Comparison of ENCODE assay signal across 14 cellular contexts in genomic region chr1:220526294-220526693, GRCh38. TPM values are rescaled to one million over a fixed set of nuclear protein-coding genes. Genes with fewer than 3 reads are reported as not detected.
DNase-seq lines count a peak whose midpoint lies in the region; ATAC-seq, FAIRE-seq and TF ChIP-seq lines count a peak whose summit lies in the region.
"Had no signal": no experiment of that assay in that cellular context is flagged by ENCODE, and none has a peak within 500 bp of the region (broad histone marks: within the 10 kb centered on the region; RNA-seq: fewer than 3 reads in every experiment).

No MANE protein-coding gene starts in this region.

- no peak for FAIRE-seq in HepG2 (lab: Jason Lieb, UNC)

- no peaks in the 10 kb centered on the region for H3K36me3 ChIP-seq in HepG2 (replicated peaks in 1 of 2; ENCODE audit: control insufficient read depth in 1 of 2, insufficient read depth in 2 of 2, low read length in 2 of 2)
- no peaks in the 10 kb centered on the region for H3K36me3 ChIP-seq in right lobe of liver
- no peaks in the 10 kb centered on the region for H3K36me3 ChIP-seq in testis (ENCODE audit: low read depth, missing control alignments)
- H3K36me3 ChIP-seq in esophagus squamous epithelium = no peaks in the 10 kb centered on the region
- H3K36me3 ChIP-seq: neutrophil, vagina had no signal

- TF ChIP-seq CTCF in HepG2 (CRISPR knock-in tag; IDR thresholded peaks at IDR 0.05) (no peak), right lobe of liver (IDR thresholded peaks at IDR 0.05) (no peak), VCaP (conservative IDR thresholded peaks at IDR 0.05) (peak; percentile 19; the same call in 1 of the 2 replicates), omental fat pad (IDR thresholded peaks at IDR 0.05) (no peak), testis (IDR thresholded peaks at IDR 0.05) (no peak), esophagus squamous epithelium (IDR thresholded peaks at IDR 0.05) (no peak)

- no peak overlapping the region for H2AFZ ChIP-seq in HepG2 (ENCODE audit: low read length)

- no peak overlapping the region for H3K4me3 ChIP-seq in HepG2 (replicated peaks in 1 of 3; ENCODE audit: insufficient read depth in 1 of 3, low read depth in 2 of 3, low read length in 3 of 3)
- H3K4me3 ChIP-seq in right lobe of liver = no peak overlapping the region
- H3K4me3 ChIP-seq in testis = no peak overlapping the region
- H3K4me3 ChIP-seq in esophagus squamous epithelium = no peak overlapping the region

- peak; percentile 10 for DNase-seq in HepG2 (ENCODE audit: low spot score)
- DNase-seq in right lobe of liver = no peak
- peak; percentile 6 for DNase-seq in germinal center (ENCODE audit: low spot score)
- no peak for DNase-seq in omental fat pad (ENCODE audit: low spot score)
- no peak for DNase-seq in testis
- no peak for DNase-seq in esophagus squamous epithelium (lab: John Stamatoyannopoulos, UW)
- no peak for DNase-seq in SKM-1 (lab: John Stamatoyannopoulos, UW; ENCODE audit: unreplicated experiment)
- DNase-seq: activated CD4-positive, alpha-beta memory T cell treated with anti-CD3 and anti-CD28 coated beads for 36 hours; left cardiac atrium; NCI-H526; T-helper 1 cell had no signal

- no peak overlapping the region for H3K9ac ChIP-seq in HepG2 (ENCODE audit: insufficient read depth, low read depth, low read length)

- peaks cover 5 to 39% of the 10 kb centered on the region in 2 experiments; a peak in 4 of 5 replicates for H3K27me3 ChIP-seq in HepG2 (ENCODE audit: control insufficient read depth in 1 of 2, insufficient read depth in 2 of 2, low read length in 2 of 2)
- H3K27me3 ChIP-seq in right lobe of liver = peaks cover 0 to 6% of the 10 kb centered on the region in 2 donors
- no peaks in the 10 kb centered on the region for H3K27me3 ChIP-seq in testis
- peaks cover 0 to 12% (median 0%) of the 10 kb centered on the region in 4 donors for H3K27me3 ChIP-seq in esophagus squamous epithelium
- H3K27me3 ChIP-seq: vagina had no signal

- TF ChIP-seq POLR2A in HepG2 (IDR thresholded peaks at IDR 0.05; ENCODE audit: insufficient read depth in 1 of 2, low read depth in 2 of 2, low read length in 2 of 2) (no peak), right lobe of liver (IDR thresholded peaks at IDR 0.05) (no peak), testis (IDR thresholded peaks at IDR 0.05) (no peak), esophagus squamous epithelium (IDR thresholded peaks at IDR 0.05) (no peak)

- H3K4me2 ChIP-seq in HepG2 (ENCODE audit: low read depth, low read length) = no peak overlapping the region

- no TSS peak for BruUV-seq in HepG2 (replicated peaks; lab: Mats Ljungman, UMichigan)

- no peak overlapping the region for H3K27ac ChIP-seq in HepG2 (ENCODE audit: extremely low read length, insufficient read depth, low read length)
- no peak overlapping the region for H3K27ac ChIP-seq in right lobe of liver
- H3K27ac ChIP-seq in VCaP = peak overlapping the region; percentile 95
- no peak overlapping the region for H3K27ac ChIP-seq in testis
- no peak overlapping the region for H3K27ac ChIP-seq in esophagus squamous epithelium
- H3K27ac ChIP-seq: neutrophil had no signal

- WGBS in HepG2 (ENCODE audit: low lambda C conversion rate) = 25% methylated on average over 6 of the region's 7 CpGs
- WGBS in right lobe of liver (ENCODE audit: insufficient coverage, low coverage, low lambda C conversion rate, missing lambda C conversion rate) = 40% methylated on average over 6 of the region's 7 CpGs
- 32 to 46% methylated on average over 7 of the region's 7 CpGs for WGBS in testis, 2 donors
- 54 to 74% methylated on average over 5 to 7 of the region's 7 CpGs for WGBS in esophagus squamous epithelium, 2 donors

- no peaks in the 10 kb centered on the region for H3K79me2 ChIP-seq in HepG2 (ENCODE audit: insufficient read depth, low read length)

- in situ Hi-C loops in HepG2 (cut with HindIII; ENCODE audit: extremely low pct_ligation_motif_present, low pct_unique_long_range_greater_than_20kb) = loop anchor here (25.0 kb wide), 1 partner anchor 261 kb away; the partner anchor contains the start of gene MTARC1

- H3K9me3 ChIP-seq in HepG2 (ENCODE audit: low read length) = no peaks in the 10 kb centered on the region
- no peaks in the 10 kb centered on the region for H3K9me3 ChIP-seq in right lobe of liver
- H3K9me3 ChIP-seq in testis = no peaks in the 10 kb centered on the region
- no peaks in the 10 kb centered on the region for H3K9me3 ChIP-seq in esophagus squamous epithelium
- H3K9me3 ChIP-seq: neutrophil, vagina had no signal

- intact Hi-C loops in HepG2 (cut with micrococcal nuclease; ENCODE audit: unreplicated experiment) = loop anchor here (5.0 kb wide), 1 partner anchor 309 kb away; no protein-coding TSS in a partner anchor
- intact Hi-C loops in right lobe of liver (cut with DNase I) = no loop called here
- intact Hi-C loops in testis (cut with DNase I; ENCODE audit: low total_unique reads) = no loop called here
- intact Hi-C loops in esophagus squamous epithelium (cut with DNase I) = no loop called here

- no peak for TF ChIP-seq RAD21 in HepG2 (CRISPR knock-in tag; IDR thresholded peaks at IDR 0.05)

- CTCF ChIA-PET in HepG2 (lab: Yijun Ruan, JAX; ENCODE audit: low intra/inter-chr PET ratio, low total read pairs) = no interaction called here

- ATAC-seq in HepG2 (peak; percentile 68), right lobe of liver (no peak), omental fat pad (ENCODE audit: low FRiP score) (no peak)
- ATAC-seq: left cardiac atrium had no signal

- POLR2A ChIA-PET in HepG2 (lab: Yijun Ruan, JAX) = no interaction called here

- H4K20me1 ChIP-seq in HepG2 (ENCODE audit: insufficient read depth, low read length) = no peaks in the 10 kb centered on the region

- H3K4me1 ChIP-seq in HepG2 (ENCODE audit: insufficient read depth, low read length) = peaks cover 7% of the 10 kb centered on the region
- peaks cover 0 to 7% (median 0%) of the 10 kb centered on the region in 4 donors for H3K4me1 ChIP-seq in right lobe of liver
- H3K4me1 ChIP-seq in testis = peaks cover 6% of the 10 kb centered on the region
- H3K4me1 ChIP-seq in esophagus squamous epithelium = peaks cover 0 to 55% (median 10%) of the 10 kb centered on the region in 3 donors

- TF ChIP-seq EP300 in HepG2 (IDR thresholded peaks at IDR 0.05; ENCODE audit: low read depth in 2 of 2, low read length in 2 of 2) (no peak), HepG2 (CRISPR knock-in tag; IDR thresholded peaks at IDR 0.05; ENCODE audit: borderline replicate concordance) (no peak)

TF ChIP-seq in HepG2, 621 proteins besides CTCF, POLR2A, EP300 and RAD21:
- TF ChIP-seq ZMAT3 (CRISPR knock-in tag; conservative IDR thresholded peaks at IDR 0.05) = no peak
- TF ChIP-seq CEBPG (CRISPR knock-in tag; IDR thresholded peaks at IDR 0.05) = peak; percentile 36; the same call in 1 of the 2 replicates
- TF ChIP-seq CEBPB (IDR thresholded peaks at IDR 0.05; ENCODE audit: borderline replicate concordance, low read depth, low read length) = peak; percentile 59; the same call in 1 of the 2 replicates
TF ChIP-seq in HepG2: peak in this region for 2.

RNA-seq across cellular contexts. Expression of gene MARK1, which starts 1.6 kb away (rescaled TPM):
- not detected in 2 replicates for total RNA-seq in HepG2 (2016; rRNA removed; fragmentation: Illumina TruSeq; extraction: Trizol)
- not detected in 2 replicates for total RNA-seq in HepG2 (2016; cell fraction: cytosol; rRNA removed; fragmentation: Illumina TruSeq; extraction: Trizol; ENCODE audit: low read depth)
- not detected in 2 replicates for total RNA-seq in HepG2 (2016; cell fraction: insoluble cytoplasmic fraction; rRNA removed; fragmentation: Illumina TruSeq; extraction: Trizol)
- not detected in 2 replicates for total RNA-seq in HepG2 (2016; cell fraction: membrane; rRNA removed; fragmentation: Illumina TruSeq; extraction: Trizol)
- not detected in 2 replicates for total RNA-seq in HepG2 (2016; cell fraction: nucleus; rRNA removed; fragmentation: Illumina TruSeq; extraction: Trizol)
- not detected in 2 replicates for polyA plus RNA-seq in HepG2 (2011; rRNA removed)
- polyA plus RNA-seq in HepG2 (2011; cell fraction: cytosol; rRNA removed) = not detected in 2 replicates
- not detected in 2 replicates for polyA plus RNA-seq in HepG2 (2011; cell fraction: nucleus; rRNA removed)
- polyA plus RNA-seq in HepG2 (2012) = not detected in 2 replicates
- polyA plus RNA-seq in HepG2 (2016; cell fraction: cytosol; fragmentation: Illumina TruSeq; extraction: Trizol; ENCODE audit: low read depth) = not detected in 2 replicates
- polyA plus RNA-seq in HepG2 (2016; cell fraction: insoluble cytoplasmic fraction; fragmentation: Illumina TruSeq; extraction: Trizol; ENCODE audit: low read depth) = not detected in 2 replicates
- polyA plus RNA-seq in HepG2 (2016; cell fraction: membrane; fragmentation: Illumina TruSeq; extraction: Trizol; ENCODE audit: low read depth) = not detected in 2 replicates
- not detected in 2 replicates for polyA plus RNA-seq in HepG2 (2016; cell fraction: nucleus; fragmentation: Illumina TruSeq; extraction: Trizol; ENCODE audit: insufficient read depth, low read depth)
- 3.7 TPM in 1 of 2 replicates, not detected in the other for polyA minus RNA-seq in HepG2 (2011; rRNA and poly(A)+ RNA removed; ENCODE audit: low replicate concordance)
- polyA minus RNA-seq in HepG2 (2011; cell fraction: cytosol; rRNA and poly(A)+ RNA removed) = not detected in 2 replicates
- not detected in 2 replicates for polyA minus RNA-seq in HepG2 (2011; cell fraction: nucleus; rRNA and poly(A)+ RNA removed)
- under 1 TPM; 0.06 to 0.53 (median 0.24) TPM for total RNA-seq in right lobe of liver
- total RNA-seq in omental fat pad = 10 to 100 TPM in 1 of 4 donors, 1 to 10 TPM in 3; 7.7 to 24.4 (median 9.0) TPM
- total RNA-seq in testis = 10 to 100 TPM; 31.2 to 49.6 TPM
- polyA plus RNA-seq in testis (ENCODE audit: insufficient read depth, low read depth, low replicate concordance) = 25.5 TPM
- 10 to 100 TPM in 1 of 4 donors, 1 to 10 TPM in 3; 3.9 to 11.3 (median 6.6) TPM for total RNA-seq in esophagus squamous epithelium
- total RNA-seq: activated CD4-positive, alpha-beta memory T cell treated with anti-CD3 and anti-CD28 coated beads for 36 hours had no signal

Comparison
In these comparisons a context has a peak if more than half of its experiments do, and no peak if none do; other contexts are left out.
1. DNase-seq: peak in HepG2 (single experiment) and germinal center (single experiment); none in right lobe of liver (0 of 3), omental fat pad (single experiment), testis (single experiment), esophagus squamous epithelium (single experiment) and SKM-1 (single experiment).